2 cellular contexts compared by ENCODE assay signal in the genomic region with DNA sequence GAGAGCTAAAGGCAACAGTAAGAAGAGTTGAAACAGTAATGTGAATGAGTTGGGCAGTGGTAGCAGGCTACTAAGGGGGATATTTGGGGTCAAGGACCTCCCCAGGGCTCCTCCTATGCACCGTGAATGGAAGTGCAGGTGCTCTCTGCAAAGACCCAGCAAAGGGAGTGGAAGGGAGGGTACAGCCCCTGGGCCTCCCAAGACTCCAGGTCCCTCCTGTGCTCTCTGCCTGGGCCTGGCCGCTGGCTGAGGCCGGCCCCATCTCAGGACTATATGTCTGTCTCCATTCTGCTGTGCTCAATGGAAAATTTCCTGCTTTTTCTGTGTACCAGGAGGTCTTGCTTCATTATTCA.
TF ChIP-seq lines count a peak whose summit lies in the region.

No MANE protein-coding gene starts in this region.

TF ChIP-seq in GM23338, 12 proteins besides CTCF, POLR2A, EP300 and RAD21:
- no peak for TF ChIP-seq NANOG (IDR thresholded peaks at IDR 0.05; ENCODE audit: borderline replicate concordance)
- TF ChIP-seq, protein P1, sequence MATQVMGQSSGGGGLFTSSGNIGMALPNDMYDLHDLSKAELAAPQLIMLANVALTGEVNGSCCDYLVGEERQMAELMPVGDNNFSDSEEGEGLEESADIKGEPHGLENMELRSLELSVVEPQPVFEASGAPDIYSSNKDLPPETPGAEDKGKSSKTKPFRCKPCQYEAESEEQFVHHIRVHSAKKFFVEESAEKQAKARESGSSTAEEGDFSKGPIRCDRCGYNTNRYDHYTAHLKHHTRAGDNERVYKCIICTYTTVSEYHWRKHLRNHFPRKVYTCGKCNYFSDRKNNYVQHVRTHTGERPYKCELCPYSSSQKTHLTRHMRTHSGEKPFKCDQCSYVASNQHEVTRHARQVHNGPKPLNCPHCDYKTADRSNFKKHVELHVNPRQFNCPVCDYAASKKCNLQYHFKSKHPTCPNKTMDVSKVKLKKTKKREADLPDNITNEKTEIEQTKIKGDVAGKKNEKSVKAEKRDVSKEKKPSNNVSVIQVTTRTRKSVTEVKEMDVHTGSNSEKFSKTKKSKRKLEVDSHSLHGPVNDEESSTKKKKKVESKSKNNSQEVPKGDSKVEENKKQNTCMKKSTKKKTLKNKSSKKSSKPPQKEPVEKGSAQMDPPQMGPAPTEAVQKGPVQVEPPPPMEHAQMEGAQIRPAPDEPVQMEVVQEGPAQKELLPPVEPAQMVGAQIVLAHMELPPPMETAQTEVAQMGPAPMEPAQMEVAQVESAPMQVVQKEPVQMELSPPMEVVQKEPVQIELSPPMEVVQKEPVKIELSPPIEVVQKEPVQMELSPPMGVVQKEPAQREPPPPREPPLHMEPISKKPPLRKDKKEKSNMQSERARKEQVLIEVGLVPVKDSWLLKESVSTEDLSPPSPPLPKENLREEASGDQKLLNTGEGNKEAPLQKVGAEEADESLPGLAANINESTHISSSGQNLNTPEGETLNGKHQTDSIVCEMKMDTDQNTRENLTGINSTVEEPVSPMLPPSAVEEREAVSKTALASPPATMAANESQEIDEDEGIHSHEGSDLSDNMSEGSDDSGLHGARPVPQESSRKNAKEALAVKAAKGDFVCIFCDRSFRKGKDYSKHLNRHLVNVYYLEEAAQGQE (IDR thresholded peaks at IDR 0.05; ENCODE audit: unreplicated experiment) = no peak
- no peak for TF ChIP-seq EZH2phosphoT487 (IDR thresholded peaks at IDR 0.05; ENCODE audit: unreplicated experiment)
- TF ChIP-seq STAT1 (IDR thresholded peaks at IDR 0.05; ENCODE audit: unreplicated experiment) = no peak
- no peak for TF ChIP-seq CREB1 (CRISPR knock-in tag; IDR thresholded peaks at IDR 0.05; ENCODE audit: low read depth)
- no peak for TF ChIP-seq POLR2AphosphoS5 (IDR thresholded peaks at IDR 0.05; ENCODE audit: low read depth)
- TF ChIP-seq, protein P2, sequence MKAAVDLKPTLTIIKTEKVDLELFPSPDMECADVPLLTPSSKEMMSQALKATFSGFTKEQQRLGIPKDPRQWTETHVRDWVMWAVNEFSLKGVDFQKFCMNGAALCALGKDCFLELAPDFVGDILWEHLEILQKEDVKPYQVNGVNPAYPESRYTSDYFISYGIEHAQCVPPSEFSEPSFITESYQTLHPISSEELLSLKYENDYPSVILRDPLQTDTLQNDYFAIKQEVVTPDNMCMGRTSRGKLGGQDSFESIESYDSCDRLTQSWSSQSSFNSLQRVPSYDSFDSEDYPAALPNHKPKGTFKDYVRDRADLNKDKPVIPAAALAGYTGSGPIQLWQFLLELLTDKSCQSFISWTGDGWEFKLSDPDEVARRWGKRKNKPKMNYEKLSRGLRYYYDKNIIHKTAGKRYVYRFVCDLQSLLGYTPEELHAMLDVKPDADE (IDR thresholded peaks at IDR 0.05) = no peak
- TF ChIP-seq, protein P3, sequence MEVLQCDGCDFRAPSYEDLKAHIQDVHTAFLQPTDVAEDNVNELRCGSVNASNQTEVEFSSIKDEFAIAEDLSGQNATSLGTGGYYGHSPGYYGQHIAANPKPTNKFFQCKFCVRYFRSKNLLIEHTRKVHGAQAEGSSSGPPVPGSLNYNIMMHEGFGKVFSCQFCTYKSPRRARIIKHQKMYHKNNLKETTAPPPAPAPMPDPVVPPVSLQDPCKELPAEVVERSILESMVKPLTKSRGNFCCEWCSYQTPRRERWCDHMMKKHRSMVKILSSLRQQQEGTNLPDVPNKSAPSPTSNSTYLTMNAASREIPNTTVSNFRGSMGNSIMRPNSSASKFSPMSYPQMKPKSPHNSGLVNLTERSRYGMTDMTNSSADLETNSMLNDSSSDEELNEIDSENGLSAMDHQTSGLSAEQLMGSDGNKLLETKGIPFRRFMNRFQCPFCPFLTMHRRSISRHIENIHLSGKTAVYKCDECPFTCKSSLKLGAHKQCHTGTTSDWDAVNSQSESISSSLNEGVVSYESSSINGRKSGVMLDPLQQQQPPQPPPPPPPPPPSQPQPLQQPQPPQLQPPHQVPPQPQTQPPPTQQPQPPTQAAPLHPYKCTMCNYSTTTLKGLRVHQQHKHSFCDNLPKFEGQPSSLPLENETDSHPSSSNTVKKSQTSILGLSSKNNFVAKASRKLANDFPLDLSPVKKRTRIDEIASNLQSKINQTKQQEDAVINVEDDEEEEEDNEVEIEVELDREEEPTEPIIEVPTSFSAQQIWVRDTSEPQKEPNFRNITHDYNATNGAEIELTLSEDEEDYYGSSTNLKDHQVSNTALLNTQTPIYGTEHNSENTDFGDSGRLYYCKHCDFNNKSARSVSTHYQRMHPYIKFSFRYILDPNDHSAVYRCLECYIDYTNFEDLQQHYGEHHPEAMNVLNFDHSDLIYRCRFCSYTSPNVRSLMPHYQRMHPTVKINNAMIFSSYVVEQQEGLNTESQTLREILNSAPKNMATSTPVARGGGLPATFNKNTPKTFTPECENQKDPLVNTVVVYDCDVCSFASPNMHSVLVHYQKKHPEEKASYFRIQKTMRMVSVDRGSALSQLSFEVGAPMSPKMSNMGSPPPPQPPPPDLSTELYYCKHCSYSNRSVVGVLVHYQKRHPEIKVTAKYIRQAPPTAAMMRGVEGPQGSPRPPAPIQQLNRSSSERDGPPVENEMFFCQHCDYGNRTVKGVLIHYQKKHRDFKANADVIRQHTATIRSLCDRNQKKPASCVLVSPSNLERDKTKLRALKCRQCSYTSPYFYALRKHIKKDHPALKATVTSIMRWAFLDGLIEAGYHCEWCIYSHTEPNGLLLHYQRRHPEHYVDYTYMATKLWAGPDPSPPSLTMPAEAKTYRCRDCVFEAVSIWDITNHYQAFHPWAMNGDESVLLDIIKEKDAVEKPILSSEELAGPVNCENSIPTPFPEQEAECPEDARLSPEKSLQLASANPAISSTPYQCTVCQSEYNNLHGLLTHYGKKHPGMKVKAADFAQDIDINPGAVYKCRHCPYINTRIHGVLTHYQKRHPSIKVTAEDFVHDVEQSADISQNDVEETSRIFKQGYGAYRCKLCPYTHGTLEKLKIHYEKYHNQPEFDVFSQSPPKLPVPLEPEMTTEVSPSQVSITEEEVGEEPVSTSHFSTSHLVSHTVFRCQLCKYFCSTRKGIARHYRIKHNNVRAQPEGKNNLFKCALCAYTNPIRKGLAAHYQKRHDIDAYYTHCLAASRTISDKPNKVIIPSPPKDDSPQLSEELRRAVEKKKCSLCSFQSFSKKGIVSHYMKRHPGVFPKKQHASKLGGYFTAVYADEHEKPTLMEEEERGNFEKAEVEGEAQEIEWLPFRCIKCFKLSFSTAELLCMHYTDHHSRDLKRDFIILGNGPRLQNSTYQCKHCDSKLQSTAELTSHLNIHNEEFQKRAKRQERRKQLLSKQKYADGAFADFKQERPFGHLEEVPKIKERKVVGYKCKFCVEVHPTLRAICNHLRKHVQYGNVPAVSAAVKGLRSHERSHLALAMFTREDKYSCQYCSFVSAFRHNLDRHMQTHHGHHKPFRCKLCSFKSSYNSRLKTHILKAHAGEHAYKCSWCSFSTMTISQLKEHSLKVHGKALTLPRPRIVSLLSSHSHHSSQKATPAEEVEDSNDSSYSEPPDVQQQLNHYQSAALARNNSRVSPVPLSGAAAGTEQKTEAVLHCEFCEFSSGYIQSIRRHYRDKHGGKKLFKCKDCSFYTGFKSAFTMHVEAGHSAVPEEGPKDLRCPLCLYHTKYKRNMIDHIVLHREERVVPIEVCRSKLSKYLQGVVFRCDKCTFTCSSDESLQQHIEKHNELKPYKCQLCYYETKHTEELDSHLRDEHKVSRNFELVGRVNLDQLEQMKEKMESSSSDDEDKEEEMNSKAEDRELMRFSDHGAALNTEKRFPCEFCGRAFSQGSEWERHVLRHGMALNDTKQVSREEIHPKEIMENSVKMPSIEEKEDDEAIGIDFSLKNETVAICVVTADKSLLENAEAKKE (CRISPR knock-in tag; IDR thresholded peaks at IDR 0.05) = no peak
- TF ChIP-seq ZNF114 (CRISPR knock-in tag; IDR thresholded peaks at IDR 0.05) = no peak
- TF ChIP-seq JUNB (IDR thresholded peaks at IDR 0.05; ENCODE audit: unreplicated experiment) = no peak

TF ChIP-seq in H1, 55 proteins besides CTCF, POLR2A, EP300 and RAD21:
- TF ChIP-seq NRF1 (IDR thresholded peaks at IDR 0.05; ENCODE audit: low read depth, low read length) (no peak), TAF7 (optimal IDR thresholded peaks at IDR 0.05; ENCODE audit: borderline replicate concordance, low read depth, low read length) (no peak), BRCA1 (IDR thresholded peaks at IDR 0.05; ENCODE audit: low read depth, low read length) (no peak), SIN3A (conservative IDR thresholded peaks at IDR 0.05 in 1 of 2, IDR thresholded peaks at IDR 0.05 in 1 of 2; ENCODE audit: low read depth in 1 of 2, low read length in 2 of 2) (no peak), RBBP5 (IDR thresholded peaks at IDR 0.05; ENCODE audit: borderline replicate concordance, low read depth, low read length) (no peak), CHD1 (IDR thresholded peaks at IDR 0.05; ENCODE audit: low read depth, low read length) (no peak), TEAD4 (IDR thresholded peaks at IDR 0.05; ENCODE audit: low read depth, low read length) (no peak)
TF ChIP-seq in H1: peak in this region for 0.
